In the genomic region with DNA sequence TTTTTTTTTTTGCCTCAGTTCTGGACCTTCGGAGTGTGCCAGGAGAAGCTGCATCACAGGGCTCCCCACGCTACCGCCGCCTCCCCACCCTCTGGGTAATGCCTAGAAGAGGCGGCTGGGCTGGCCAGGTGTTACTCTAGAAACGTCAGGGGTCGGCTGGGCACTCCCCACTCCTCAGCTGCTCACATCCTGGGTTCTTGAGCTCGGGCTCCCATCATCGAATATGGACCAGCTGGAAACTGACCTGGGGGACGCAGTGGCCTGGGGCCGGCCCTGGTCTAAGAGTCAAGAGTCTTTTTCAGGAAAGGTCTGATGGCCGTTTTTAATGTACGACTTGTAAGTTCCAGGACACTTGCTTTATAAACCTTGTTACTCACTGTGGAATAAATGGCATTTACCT, we compare ENCODE assay signal across 20 cellular contexts.
A peak's percentile ranks its signal among the peaks of the same experiment; 100 is the strongest.
DNase-seq lines count a peak whose midpoint lies in the region; ATAC-seq and TF ChIP-seq lines count a peak whose summit lies in the region.
"Had no signal": no experiment of that assay in that cellular context is flagged by ENCODE, and none has a peak within 500 bp of the region (broad histone marks: within the 10 kb centered on the region; RNA-seq: fewer than 3 reads in every experiment).

No MANE protein-coding gene starts in this region.

- CTCF ChIA-PET in MCF 10A (lab: Yijun Ruan, JAX): no interaction called here

- no peaks in the 10 kb centered on the region for H3K36me3 ChIP-seq in breast epithelium
- no peaks in the 10 kb centered on the region for H3K36me3 ChIP-seq in spleen
- no peaks in the 10 kb centered on the region for H3K36me3 ChIP-seq in gastroesophageal sphincter
- H3K36me3 ChIP-seq: BLaER1 treated with 17β-estradiol and CSF1 and Interleukin-3, amounts not matched to agents 10 nM and 100 nM had no signal

- peaks cover 0 to 6% of the 10 kb centered on the region in 2 donors for H3K9me3 ChIP-seq in breast epithelium
- H3K9me3 ChIP-seq in spleen: peaks cover 0 to 11% (median 0%) of the 10 kb centered on the region in 8 donors
- H3K9me3 ChIP-seq in gastroesophageal sphincter: peaks cover 0 to 17% (median 0%) of the 10 kb centered on the region in 3 donors

- no TSS peak for BruUV-seq in MCF 10A (replicated peaks; lab: Mats Ljungman, UMichigan)

- no peak for ATAC-seq in gastroesophageal sphincter
- ATAC-seq: CD8-positive, alpha-beta T cell had no signal

- DNase-seq in breast epithelium (ENCODE audit: low spot score in 2 of 2) (peak; percentile 6 to 10), MCF 10A (ENCODE audit: unreplicated experiment) (no peak), ecto neural progenitor cell (ENCODE audit: low spot score) (peak; percentile 19), spleen (peak; percentile 51), HK-2 (ENCODE audit: unreplicated experiment) (no peak), DMS 273 (lab: John Stamatoyannopoulos, UW; ENCODE audit: unreplicated experiment) (no peak)
- DNase-seq: Calu3, GM23248, HCEC 1CT, Kasumi-1, MM.1S, NCI-H1092, NCI-H1436 treated with DMSO at 0.1 percent for 48 hours, NCI-H2029, NCI-H2171, NCI-H526, PC-9 had no signal

- H3K9me3 Mint-ChIP-seq in MCF 10A (ENCODE audit: unreplicated experiment): peaks cover 12% of the 10 kb centered on the region

- H3K36me3 Mint-ChIP-seq in MCF 10A (ENCODE audit: insufficient read depth, unreplicated experiment): no peaks in the 10 kb centered on the region
- H3K36me3 Mint-ChIP-seq: CD8-positive, alpha-beta T cell had no signal

- intact Hi-C loops in breast epithelium (cut with DNase I; ENCODE audit: low total_unique reads): no loop called here
- intact Hi-C loops in MCF 10A (cut with micrococcal nuclease): no loop called here
- intact Hi-C loops in spleen (cut with DNase I; ENCODE audit: low total_unique reads): no loop called here

- TF ChIP-seq CTCF in breast epithelium (IDR thresholded peaks at IDR 0.05) (no peak), MCF 10A (IDR thresholded peaks at IDR 0.05; ENCODE audit: unreplicated experiment) (no peak), spleen (IDR thresholded peaks at IDR 0.05 in 8 of 11, conservative IDR thresholded peaks at IDR 0.05 in 3 of 11) (no peak), gastroesophageal sphincter (IDR thresholded peaks at IDR 0.05) (no peak)

- no peak overlapping the region for H3K27ac Mint-ChIP-seq in MCF 10A (ENCODE audit: low read depth, unreplicated experiment)
- H3K27ac Mint-ChIP-seq: CD8-positive, alpha-beta T cell had no signal

- H3K4me1 Mint-ChIP-seq in MCF 10A (ENCODE audit: insufficient read depth, unreplicated experiment): no peaks in the 10 kb centered on the region

- peaks cover 0 to 55% of the 10 kb centered on the region in 2 donors for H3K27me3 ChIP-seq in breast epithelium
- peaks cover 0 to 49% (median 8%) of the 10 kb centered on the region in 7 donors for H3K27me3 ChIP-seq in spleen (replicated peaks in 1 of 7)
- H3K27me3 ChIP-seq in gastroesophageal sphincter: peaks cover 60% of the 10 kb centered on the region
- H3K27me3 ChIP-seq: BLaER1 treated with 17β-estradiol and CSF1 and Interleukin-3, amounts not matched to agents 10 nM and 100 nM had no signal

- no peak for TF ChIP-seq EP300 in gastroesophageal sphincter (IDR thresholded peaks at IDR 0.05)

- POLR2A ChIA-PET in MCF 10A (lab: Yijun Ruan, JAX): no interaction called here

- H3K27ac ChIP-seq in breast epithelium (no peak overlapping the region), spleen (no peak overlapping the region), gastroesophageal sphincter (no peak overlapping the region)
- H3K27ac ChIP-seq: BLaER1 treated with 17β-estradiol and CSF1 and Interleukin-3, amounts not matched to agents 10 nM and 100 nM; GM23248; PC-9 had no signal

- TF ChIP-seq POLR2A in breast epithelium (IDR thresholded peaks at IDR 0.05) (no peak), spleen (IDR thresholded peaks at IDR 0.05) (no peak), gastroesophageal sphincter (IDR thresholded peaks at IDR 0.05) (no peak)

- no peak overlapping the region for H3K4me3 ChIP-seq in breast epithelium
- no peak overlapping the region for H3K4me3 ChIP-seq in spleen
- H3K4me3 ChIP-seq in gastroesophageal sphincter: no peak overlapping the region
- H3K4me3 ChIP-seq: BLaER1 treated with 17β-estradiol and CSF1 and Interleukin-3, amounts not matched to agents 10 nM and 100 nM; GM23248; PC-9 had no signal

- H3K4me3 Mint-ChIP-seq in MCF 10A (ENCODE audit: unreplicated experiment): no peak overlapping the region
- H3K4me3 Mint-ChIP-seq: CD8-positive, alpha-beta T cell had no signal

- H3K4me1 ChIP-seq in breast epithelium: no peaks in the 10 kb centered on the region
- no peaks in the 10 kb centered on the region for H3K4me1 ChIP-seq in spleen
- H3K4me1 ChIP-seq in gastroesophageal sphincter: peaks cover 0 to 6% (median 0%) of the 10 kb centered on the region in 3 donors

- H3K27me3 Mint-ChIP-seq in MCF 10A (ENCODE audit: insufficient read depth, unreplicated experiment): peaks cover 73% of the 10 kb centered on the region

- WGBS in spleen, 5 donors: 80 to 85% (median 83%) methylated on average over 13 of the region's 13 CpGs
- WGBS in gastroesophageal sphincter (ENCODE audit: low coverage in 1 of 2), 2 donors: 88% methylated on average over 7 of the region's 13 CpGs; no CpG with 5 or more reads in 1 of the 2 donors

Comparison
In these comparisons a context has a peak if more than half of its experiments do, and no peak if none do; other contexts are left out.
1. DNase-seq: peak in breast epithelium (2 of 2), ecto neural progenitor cell (single experiment) and spleen (single experiment); none in MCF 10A (single experiment), HK-2 (single experiment) and DMS 273 (single experiment).